ENCODE assay signal across 26 cellular contexts in the genomic region with DNA sequence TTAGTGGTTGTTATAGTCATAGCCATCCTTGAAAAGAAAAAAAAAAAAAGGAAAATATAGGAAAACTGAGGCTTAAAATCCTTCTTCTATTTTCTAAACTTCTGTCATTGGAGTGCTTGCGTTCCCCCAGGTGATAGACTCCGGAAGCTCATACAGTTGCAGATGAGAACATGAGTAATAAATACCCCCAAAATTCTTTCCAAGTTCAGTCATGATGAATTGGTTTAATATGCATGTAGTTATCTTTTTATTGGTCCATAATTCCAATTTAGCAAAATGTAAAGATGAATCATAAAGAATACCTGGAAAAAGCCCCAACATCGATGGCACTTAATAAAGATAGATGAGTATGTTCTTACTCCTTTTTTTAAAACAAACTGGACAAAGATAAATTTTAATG.
"Had no signal": no experiment of that assay in that cellular context is flagged by ENCODE, and none has a peak within 500 bp of the region (broad histone marks: within the 10 kb centered on the region; RNA-seq: fewer than 3 reads in every experiment).

No MANE protein-coding gene starts in this region.

- H3K36me3 Mint-ChIP-seq: IgD-negative memory B cell had no signal

- H3K4me1 Mint-ChIP-seq: IgD-negative memory B cell had no signal

- H3K27me3 Mint-ChIP-seq: IgD-negative memory B cell had no signal

- H3K9me3 ChIP-seq: MG63, SJSA1 had no signal

- H3K27me3 ChIP-seq: MG63, SJSA1 had no signal

- H3K9ac ChIP-seq: KMS-11 had no signal

- FAIRE-seq: HTR-8/SVneo, K562 had no signal

- H3K4me3 Mint-ChIP-seq: IgD-negative memory B cell had no signal

- H3K27ac ChIP-seq: HL-60, KMS-11, SJSA1, SK-N-MC had no signal

- H3K27ac Mint-ChIP-seq: IgD-negative memory B cell had no signal

- H3K9me3 Mint-ChIP-seq: IgD-negative memory B cell had no signal

- H3K4me3 ChIP-seq: K562, MG63, SJSA1, SK-N-MC had no signal

- H3K36me3 ChIP-seq: MG63, SJSA1 had no signal

- ATAC-seq: K562, Panc1 had no signal

- H3K4me2 ChIP-seq: KMS-11 had no signal

- DNase-seq: Kasumi-1, MG63, NCI-H1092, NCI-H1105 treated with DMSO at 0.1 percent for 48 hours, NCI-H1417 treated with DMSO at 0.1 percent for 48 hours, NCI-H146, NCI-H1694 treated with DMSO at 0.1 percent for 48 hours, NCI-H1930, NCI-H2081, NCI-H2107, NCI-H226, NCI-H446, NCI-H510A, NCI-H524 treated with DMSO at 0.1 percent for 48 hours, NCI-H69, NCI-H774, Right ventricle myocardium superior, SIG-M5 had no signal
